In genomic region chr2:169066817-169067356, GRCh38 we compare ENCODE assay signal across 1 cellular context.
TF ChIP-seq lines count a peak whose summit lies in the region.

No MANE protein-coding gene starts in this region.

TF ChIP-seq in H1, 55 proteins besides CTCF, POLR2A, EP300 and RAD21:
- TF ChIP-seq MAFK (IDR thresholded peaks at IDR 0.05; ENCODE audit: low read depth, low read length) (no peak), TAF7 (optimal IDR thresholded peaks at IDR 0.05; ENCODE audit: borderline replicate concordance, low read depth, low read length) (no peak), ASH2L (IDR thresholded peaks at IDR 0.05; ENCODE audit: low read length) (no peak), USF2 (IDR thresholded peaks at IDR 0.05; ENCODE audit: low read length) (no peak), SIRT6 (IDR thresholded peaks at IDR 0.05; ENCODE audit: low read length) (no peak), CTBP2 (IDR thresholded peaks at IDR 0.05; ENCODE audit: borderline replicate concordance, insufficient read depth, insufficient read length, low read length) (no peak), SUZ12 (IDR thresholded peaks at IDR 0.05; ENCODE audit: low read length) (no peak), EGR1 (IDR thresholded peaks at IDR 0.05; ENCODE audit: borderline replicate concordance, low read depth, low read length) (no peak), JUN (IDR thresholded peaks at IDR 0.05; ENCODE audit: low read depth, low read length) (no peak), FOSL1 (IDR thresholded peaks at IDR 0.05; ENCODE audit: insufficient read depth, low read depth, low read length) (no peak), SP2 (IDR thresholded peaks at IDR 0.05; ENCODE audit: low read length) (no peak)
